ENCODE assay signal across 8 cellular contexts in genomic region chr19:10701955-10702307, GRCh38. TPM values are rescaled to one million over a fixed set of nuclear protein-coding genes. Genes with fewer than 3 reads are reported as not detected.
A peak's percentile ranks its signal among the peaks of the same experiment; 100 is the strongest.
DNase-seq lines count a peak whose midpoint lies in the region; ATAC-seq and TF ChIP-seq lines count a peak whose summit lies in the region.

No MANE protein-coding gene starts in this region.

- H3K4me1 Mint-ChIP-seq in T-cell (peaks cover 12 to 13% (median 12%) of the 10 kb centered on the region in 3 donors), nephron (peaks cover 11% of the 10 kb centered on the region)

- H3K4me3 Mint-ChIP-seq in T-cell (peak overlapping the region; percentile 88 to 90 (median 89)), nephron (peak overlapping the region; percentile 91 to 93 (median 92))

- TF ChIP-seq CTCF in nephron (IDR thresholded peaks at IDR 0.05; ENCODE audit: unreplicated experiment in 3 of 3), result peak in 1 of 3 experiments; percentile 16

- H3K27me3 Mint-ChIP-seq in T-cell (peaks cover 0 to 2% of the 10 kb centered on the region in 2 donors), nephron (ENCODE audit: low read depth) (peaks cover 10% of the 10 kb centered on the region)

- H3K9me3 Mint-ChIP-seq in T-cell (no peaks in the 10 kb centered on the region), nephron (no peaks in the 10 kb centered on the region)

- POLR2A ChIA-PET in T-cell (lab: Charles Lee), result interaction anchor here in 1 of 2 donors (0.5 to 1.5 kb wide), 3 partner anchors 16 to 1366 kb away, joined by 3 to 8 read pairs (median 4); partner anchors contain the start of genes ATG4D and DNM2

- peak overlapping the region in 1 of 2 donors; percentile 44 for H3K27ac Mint-ChIP-seq in T-cell
- peak overlapping the region in 2 of 3 experiments; percentile 50 to 86 for H3K27ac Mint-ChIP-seq in nephron

- DNase-seq in activated CD8-positive, alpha-beta memory T cell treated with anti-CD3 and anti-CD28 coated beads for 24 hours, result peak; percentile 76
- DNase-seq in activated CD8-positive, alpha-beta memory T cell treated with anti-CD3 and anti-CD28 coated beads, Interleukin-2, amount 50 U/mL, for 4 hours, result no peak
- no peak for DNase-seq in T-cell
- DNase-seq in erythroblast (lab: John Stamatoyannopoulos, UW), result peak; percentile 53 to 59

- H3K36me3 Mint-ChIP-seq in T-cell (no peaks in the 10 kb centered on the region), nephron (ENCODE audit: low read depth) (no peaks in the 10 kb centered on the region)

- no peak for TF ChIP-seq POLR2A in erythroblast (IDR thresholded peaks at IDR 0.05; ENCODE audit: low read length)

- ATAC-seq in HG03442 (IDR thresholded peaks at IDR 0.05; ENCODE audit: unreplicated experiment) (peak; percentile 41), T-cell (replicated peaks in 1 of 4) (peak; percentile 17 to 41 (median 27)), GM19324 (IDR thresholded peaks at IDR 0.05; ENCODE audit: low FRiP score, unreplicated experiment) (no peak), HG03378 (IDR thresholded peaks at IDR 0.05; ENCODE audit: unreplicated experiment) (no peak)

- CTCF ChIA-PET in T-cell (lab: Charles Lee), result interaction anchor here in 1 of 2 donors (0.8 to 2.0 kb wide), 7 partner anchors 8 to 212 kb away, joined by 3 to 7 read pairs (median 4); no protein-coding TSS in a partner anchor

RNA-seq across cellular contexts. Expression of gene QTRT1, which starts 0.7 kb away (rescaled TPM):
- total RNA-seq in T-cell, result 10 to 100 TPM; 47.7 to 68.1 (median 55.1) TPM

RNA-seq across cellular contexts. Expression of gene DNM2, which starts 15.9 kb away (rescaled TPM):
- 100 to 1,000 TPM; 272 to 329 (median 297) TPM for total RNA-seq in T-cell

RNA-seq across cellular contexts. Expression of gene ILF3, which starts 47.8 kb away (rescaled TPM):
- total RNA-seq in T-cell, result 100 to 1,000 TPM; 331 to 490 (median 370) TPM

Comparison
In these comparisons a context has a peak if more than half of its experiments do, and no peak if none do; other contexts are left out.
1. DNase-seq: peak in activated CD8-positive, alpha-beta memory T cell treated with anti-CD3 and anti-CD28 coated beads for 24 hours (single experiment) and erythroblast (2 of 2); none in activated CD8-positive, alpha-beta memory T cell treated with anti-CD3 and anti-CD28 coated beads, Interleukin-2, amount 50 U/mL, for 4 hours (single experiment) and T-cell (0 of 34).
2. ATAC-seq: peak in HG03442 (single experiment) and T-cell (4 of 4); none in GM19324 (single experiment) and HG03378 (single experiment).